2 cellular contexts compared by ENCODE assay signal in genomic region chr17:61469474-61469873, GRCh38.
TF ChIP-seq lines count a peak whose summit lies in the region.

No MANE protein-coding gene starts in this region.

TF ChIP-seq in IMR-90, 13 proteins besides CTCF, POLR2A, EP300 and RAD21:
- TF ChIP-seq RFX5 (IDR thresholded peaks at IDR 0.05; ENCODE audit: low read depth, low read length) (no peak), CEBPB (IDR thresholded peaks at IDR 0.05; ENCODE audit: low read depth, low read length) (no peak), USF2 (IDR thresholded peaks at IDR 0.05; ENCODE audit: low read depth, low read length) (no peak), BHLHE40 (IDR thresholded peaks at IDR 0.05; ENCODE audit: low read depth, low read length) (no peak), MAZ (IDR thresholded peaks at IDR 0.05; ENCODE audit: borderline replicate concordance, low read depth, low read length) (no peak), RCOR1 (IDR thresholded peaks at IDR 0.05; ENCODE audit: insufficient replicate concordance, low read length) (no peak), NFE2L2 (IDR thresholded peaks at IDR 0.05; ENCODE audit: low read depth, low read length) (no peak), SMC3 (IDR thresholded peaks at IDR 0.05; ENCODE audit: low read depth, low read length) (no peak), MAFK (IDR thresholded peaks at IDR 0.05; ENCODE audit: low read depth, low read length) (no peak), MXI1 (IDR thresholded peaks at IDR 0.05; ENCODE audit: borderline replicate concordance, low read depth, low read length) (no peak)

TF ChIP-seq in H1, 55 proteins besides CTCF, POLR2A, EP300 and RAD21:
- TF ChIP-seq SP4 (IDR thresholded peaks at IDR 0.05; ENCODE audit: low read length) (no peak), BRCA1 (IDR thresholded peaks at IDR 0.05; ENCODE audit: low read depth, low read length) (no peak), SP1 (IDR thresholded peaks at IDR 0.05; ENCODE audit: low read depth, low read length) (no peak), CEBPB (IDR thresholded peaks at IDR 0.05; ENCODE audit: low read depth, low read length) (no peak), ATF3 (IDR thresholded peaks at IDR 0.05; ENCODE audit: insufficient read depth, low read depth, low read length) (no peak), CBX5 (IDR thresholded peaks at IDR 0.05; ENCODE audit: low read depth, low read length) (no peak), NRF1 (IDR thresholded peaks at IDR 0.05; ENCODE audit: low read depth, low read length) (no peak), RBBP5 (IDR thresholded peaks at IDR 0.05; ENCODE audit: borderline replicate concordance, low read depth, low read length) (no peak)
